16 cellular contexts compared by ENCODE assay signal in genomic region chr3:36814776-36815175, GRCh38. TPM values are rescaled to one million over a fixed set of nuclear protein-coding genes. Genes with fewer than 3 reads are reported as not detected.
DNase-seq lines count a peak whose midpoint lies in the region; ATAC-seq, FAIRE-seq and TF ChIP-seq lines count a peak whose summit lies in the region.
"Had no signal": no experiment of that assay in that cellular context is flagged by ENCODE, and none has a peak within 500 bp of the region (broad histone marks: within the 10 kb centered on the region; RNA-seq: fewer than 3 reads in every experiment).

No MANE protein-coding gene starts in this region.

- SMC1A ChIA-PET in GM12878 (lab: Charles Lee; ENCODE audit: uncharacterized antibody, unreplicated experiment), result interaction anchor here (0.9 kb wide), 1 partner anchor 144 kb away, joined by 3 read pairs; no protein-coding TSS in a partner anchor

- H3K36me3 Mint-ChIP-seq in nephron progenitor cell (ENCODE audit: low read depth), result no peaks in the 10 kb centered on the region

- H3K9ac ChIP-seq in GM12878 (ENCODE audit: control insufficient read depth, insufficient read depth, low read length), result no peak overlapping the region

- H3K4me2 ChIP-seq in GM12878 (ENCODE audit: control insufficient read depth, insufficient read depth), result no peak overlapping the region

- intact Hi-C loops in GM12878 (cut with micrococcal nuclease; ENCODE audit: unreplicated experiment), result no loop called here

- TF ChIP-seq POLR2A in GM12878 (IDR thresholded peaks at IDR 0.05; ENCODE audit: low read depth, low read length), result no peak

- ATAC-seq in HG03139 (IDR thresholded peaks at IDR 0.05; ENCODE audit: unreplicated experiment) (peak; percentile 61), GM12878 (peak; percentile 77), HG03457 (IDR thresholded peaks at IDR 0.05; ENCODE audit: unreplicated experiment) (no peak)
- ATAC-seq: activated T-cell treated with anti-CD3 and anti-CD28 coated beads, Interleukin-2, amount 50 U/mL, for 4 hours had no signal

- BruUV-seq in GM12878 (replicated peaks; lab: Mats Ljungman, UMichigan), result no TSS peak

- H3K4me1 ChIP-seq in GM12878 (ENCODE audit: control insufficient read depth, insufficient read depth, low read length), result no peaks in the 10 kb centered on the region

- H3K4me3 ChIP-seq in GM12864 (ENCODE audit: low read depth, low read length) (no peak overlapping the region), GM12878 (no peak overlapping the region)

- H3K36me3 ChIP-seq in GM12878 (ENCODE audit: control insufficient read depth in 2 of 2, insufficient read depth in 2 of 2, low read length in 1 of 2), result no peaks in the 10 kb centered on the region

- CTCF ChIA-PET in GM12878 (lab: Yijun Ruan, JAX), result interaction anchor here (1.5 kb wide), 1 partner anchor 144 kb away, joined by 6 read pairs; no protein-coding TSS in a partner anchor

- DNase-seq in GM12864 (ENCODE audit: low read depth), result no peak
- DNase-seq in GM12878 (ENCODE audit: low read depth, low spot score), result no peak
- no peak for DNase-seq in nephron progenitor cell
- no peak for DNase-seq in NCI-H1436 (lab: John Stamatoyannopoulos, UW)
- DNase-seq in GM03348 (ENCODE audit: low spot score), result no peak
- no peak for DNase-seq in NCI-H1105 (lab: John Stamatoyannopoulos, UW)
- DNase-seq: activated T-cell treated with anti-CD3 and anti-CD28 coated beads, Interleukin-2, amount 50 U/mL, for 4 hours; EL; NCI-H2171 treated with DMSO at 0.1 percent for 48 hours; stimulated activated naive CD4-positive, alpha-beta T cell treated with Interleukin-2 at 50 U/mL for 16 hours had no signal

- no peaks in the 10 kb centered on the region for H3K79me2 ChIP-seq in GM12878 (ENCODE audit: control insufficient read depth, insufficient read depth, low read length)

- in situ Hi-C loops in GM12878 (cut with MboI), result no loop called here

- POLR2A ChIA-PET in GM12878 (lab: Charles Lee), result no interaction called here

- H3K9me3 ChIP-seq in GM12878 (replicated peaks; ENCODE audit: control insufficient read depth, insufficient read depth, low read length), result no peaks in the 10 kb centered on the region

- H3K4me3 Mint-ChIP-seq in nephron progenitor cell, result no peak overlapping the region
- H3K4me3 Mint-ChIP-seq: activated T-cell treated with anti-CD3 and anti-CD28 coated beads, Interleukin-2, amount 50 U/mL, for 4 hours had no signal

- H2AFZ ChIP-seq in GM12878 (ENCODE audit: control insufficient read depth, low read depth, low read length), result no peak overlapping the region

- H3K27me3 Mint-ChIP-seq in nephron progenitor cell (ENCODE audit: low read depth, poor library complexity), result peaks cover 9% of the 10 kb centered on the region

- TF ChIP-seq EP300 in GM12878 (IDR thresholded peaks at IDR 0.05; ENCODE audit: borderline replicate concordance in 1 of 2, control insufficient read depth in 1 of 2, low read depth in 2 of 2, low read length in 2 of 2), result no peak

- peaks cover 0 to 4% of the 10 kb centered on the region in 2 experiments; a peak in 2 of 4 replicates for H3K27me3 ChIP-seq in GM12878 (replicated peaks in 1 of 2; ENCODE audit: control insufficient read depth in 2 of 2, insufficient read depth in 2 of 2, low read length in 1 of 2)

- no peak overlapping the region for H3K27ac ChIP-seq in GM12878 (ENCODE audit: control insufficient read depth, insufficient read depth)
- H3K27ac ChIP-seq: C4-2B, HL-60 had no signal

- no peak for FAIRE-seq in GM12878 (lab: Jason Lieb, UNC)

- no peaks in the 10 kb centered on the region for H3K9me3 Mint-ChIP-seq in nephron progenitor cell
- H3K9me3 Mint-ChIP-seq: activated T-cell treated with anti-CD3 and anti-CD28 coated beads, Interleukin-2, amount 50 U/mL, for 4 hours had no signal

- peaks cover 30% of the 10 kb centered on the region for H3K4me1 Mint-ChIP-seq in nephron progenitor cell

- H3K27ac Mint-ChIP-seq in nephron progenitor cell, result no peak overlapping the region

- RAD21 ChIA-PET in GM12878 (lab: Charles Lee; ENCODE audit: unreplicated experiment), result no interaction called here

- WGBS in GM12878 (ENCODE audit: insufficient coverage, insufficient replicate concordance, low lambda C conversion rate, missing lambda C conversion rate), result 14% methylated on average over 4 of the region's 4 CpGs

- TF ChIP-seq RAD21 in GM12878 (IDR thresholded peaks at IDR 0.05; ENCODE audit: insufficient read depth, low read depth, low read length), result no peak

- no peaks in the 10 kb centered on the region for H4K20me1 ChIP-seq in GM12878 (ENCODE audit: control insufficient read depth, insufficient read depth)

- TF ChIP-seq CTCF in GM12864 (IDR thresholded peaks at IDR 0.05; ENCODE audit: low read depth, low read length, missing control alignments) (peak; percentile 48), GM12878 (IDR thresholded peaks at IDR 0.05 in 2 of 3, conservative IDR thresholded peaks at IDR 0.05 in 1 of 3; ENCODE audit: control insufficient read depth in 2 of 3, extremely low read depth in 1 of 3, insufficient read depth in 1 of 3, low read depth in 3 of 3, low read length in 3 of 3) (peak in 2 of 3 experiments; percentile 28 to 30; a peak in 3 of 6 replicates), nephron progenitor cell (IDR thresholded peaks at IDR 0.05) (peak; percentile 13)

TF ChIP-seq in GM12878, 131 proteins besides CTCF, POLR2A, EP300 and RAD21 (continues in another document):
- TF ChIP-seq BACH1 (IDR thresholded peaks at IDR 0.05; ENCODE audit: borderline replicate concordance), result no peak
- TF ChIP-seq MAX (IDR thresholded peaks at IDR 0.05; ENCODE audit: low read depth, low read length), result no peak
- TF ChIP-seq ESRRA (IDR thresholded peaks at IDR 0.05; ENCODE audit: low read length), result no peak
- TF ChIP-seq KAT2A (conservative IDR thresholded peaks at IDR 0.05; ENCODE audit: control insufficient read depth, low read depth, low read length), result no peak
- no peak for TF ChIP-seq POLR2AphosphoS5 (IDR thresholded peaks at IDR 0.05; ENCODE audit: low read length)
- TF ChIP-seq GATAD2B (conservative IDR thresholded peaks at IDR 0.05; ENCODE audit: low read depth), result no peak
- no peak for TF ChIP-seq EED (IDR thresholded peaks at IDR 0.05; ENCODE audit: low read depth)
- TF ChIP-seq NFIC (IDR thresholded peaks at IDR 0.05; ENCODE audit: low read depth, low read length), result no peak
- TF ChIP-seq ZBTB4 (CRISPR knock-in tag; IDR thresholded peaks at IDR 0.05), result no peak
- TF ChIP-seq HDAC2 (IDR thresholded peaks at IDR 0.05), result no peak
- TF ChIP-seq USF1 (IDR thresholded peaks at IDR 0.05; ENCODE audit: borderline replicate concordance, extremely low read length, insufficient read depth, low read depth, low read length), result no peak
- TF ChIP-seq NR2C2 (IDR thresholded peaks at IDR 0.05; ENCODE audit: borderline replicate concordance, control insufficient read depth, insufficient read length, low read depth), result no peak

RNA-seq across cellular contexts. Expression of gene DCLK3, which starts 50.4 kb away (rescaled TPM):
- total RNA-seq in GM12878 (2013; cell fraction: nucleolus; rRNA removed), result not detected in 2 replicates
- total RNA-seq in GM12878 (2014; rRNA removed), result not detected in 2 replicates
- total RNA-seq in GM12878 (2014; rRNA removed; fragmentation: Illumina TruSeq; extraction: Trizol), result not detected in 2 replicates
- not detected in 2 replicates for total RNA-seq in GM12878 (2021)
- not detected for polyA plus RNA-seq in GM12878 (2011; ENCODE audit: low read depth)
- polyA plus RNA-seq in GM12878 (2011; rRNA removed), result not detected in 2 replicates
- not detected in 2 replicates for polyA plus RNA-seq in GM12878 (2011; cell fraction: cytosol; rRNA removed)
- polyA plus RNA-seq in GM12878 (2011; cell fraction: nucleus; rRNA removed), result not detected in 2 replicates
- polyA plus RNA-seq in GM12878 (2012), result not detected in 2 replicates
- polyA plus RNA-seq in GM12878 (2014; fragmentation: Illumina TruSeq; extraction: Trizol), result not detected in 2 replicates
- polyA plus RNA-seq in GM12878 (2014; fragmentation: Nextera tagmentation; extraction: Ambion mirVana), result not detected
- polyA plus RNA-seq in GM12878 (2014; rRNA removed), result not detected in 2 replicates
- not detected for polyA plus RNA-seq in GM12878 (2016; fragmentation: Nextera tagmentation; extraction: Ambion mirVana)
- polyA minus RNA-seq in GM12878 (2011; rRNA and poly(A)+ RNA removed), result not detected in 2 replicates
- polyA minus RNA-seq in GM12878 (2011; cell fraction: cytosol; rRNA and poly(A)+ RNA removed), result not detected in 2 replicates
- not detected in 2 replicates for polyA minus RNA-seq in GM12878 (2011; cell fraction: nucleus; rRNA and poly(A)+ RNA removed)
- total RNA-seq: activated T-cell treated with anti-CD3 and anti-CD28 coated beads, Interleukin-2, amount 50 U/mL, for 4 hours; dermis microvascular lymphatic vessel endothelial cell; glomerular endothelial cell had no signal
